ENCODE assay signal across 24 cellular contexts in the genomic region with DNA sequence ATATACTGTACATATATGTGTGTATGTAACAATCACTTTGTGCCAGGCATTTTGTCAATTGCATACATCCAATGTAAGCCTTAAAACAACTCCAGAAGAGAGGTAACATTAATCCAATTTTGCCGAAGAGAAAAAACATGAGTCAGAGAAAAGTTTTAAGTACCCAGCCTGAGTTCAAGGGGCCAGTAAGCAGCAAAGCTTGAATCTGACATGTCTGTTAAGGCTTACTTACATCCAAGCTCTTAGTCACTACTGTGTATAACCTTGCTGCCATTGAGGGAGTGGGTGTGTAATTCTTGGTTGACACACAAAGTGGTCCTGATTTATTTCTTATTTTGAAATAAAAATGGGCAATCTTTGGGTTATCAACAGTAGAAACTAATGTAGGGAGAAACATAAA.
DNase-seq lines count a peak whose midpoint lies in the region; ATAC-seq and TF ChIP-seq lines count a peak whose summit lies in the region.
"Had no signal": no experiment of that assay in that cellular context is flagged by ENCODE, and none has a peak within 500 bp of the region (broad histone marks: within the 10 kb centered on the region; RNA-seq: fewer than 3 reads in every experiment).

No MANE protein-coding gene starts in this region.

- WGBS in mesenchymal stem cell = 0% methylated on average over 1 of the region's 1 CpG

- no peak overlapping the region for H3K14ac ChIP-seq in mesenchymal stem cell (ENCODE audit: low read length in 2 of 2)

- no peaks in the 10 kb centered on the region for H3K36me3 Mint-ChIP-seq in GM23338 (ENCODE audit: low read depth)
- H3K36me3 Mint-ChIP-seq in naive thymus-derived CD4-positive, alpha-beta T cell = no peaks in the 10 kb centered on the region
- H3K36me3 Mint-ChIP-seq: activated naive CD8-positive, alpha-beta T cell; memory B cell had no signal

- CTCF ChIA-PET in naive thymus-derived CD4-positive, alpha-beta T cell (lab: Charles Lee) = no interaction called here

- no peak overlapping the region for H3K18ac ChIP-seq in mesenchymal stem cell (ENCODE audit: low read depth in 1 of 2, low read length in 2 of 2)

- no peaks in the 10 kb centered on the region for H3K9me3 ChIP-seq in mesenchymal stem cell (ENCODE audit: control insufficient read depth, low read length)
- no peaks in the 10 kb centered on the region for H3K9me3 ChIP-seq in naive thymus-derived CD4-positive, alpha-beta T cell (ENCODE audit: control insufficient read depth in 2 of 3, low read length in 3 of 3)
- H3K9me3 ChIP-seq: Caco-2, sigmoid colon, tibial nerve had no signal

- H3K36me3 ChIP-seq in GM23338 (ENCODE audit: insufficient read depth) (no peaks in the 10 kb centered on the region), mesenchymal stem cell (ENCODE audit: control insufficient read depth in 1 of 2, insufficient read depth in 2 of 2, low read depth in 1 of 2, low read length in 2 of 2) (no peaks in the 10 kb centered on the region)
- H3K36me3 ChIP-seq in naive thymus-derived CD4-positive, alpha-beta T cell (ENCODE audit: control insufficient read depth in 2 of 3, insufficient read depth in 3 of 3, low read length in 3 of 3) = no peaks in the 10 kb centered on the region
- H3K36me3 ChIP-seq: sigmoid colon, tibial nerve had no signal

- H3F3A ChIP-seq in GM23338 (replicated peaks; ENCODE audit: low read depth) = no peaks in the 10 kb centered on the region

- H3K27me3 ChIP-seq in GM23338 (ENCODE audit: insufficient read depth) (no peaks in the 10 kb centered on the region), mesenchymal stem cell (ENCODE audit: control insufficient read depth in 1 of 2, insufficient read depth in 1 of 2, low read length in 2 of 2) (no peaks in the 10 kb centered on the region)
- H3K27me3 ChIP-seq in naive thymus-derived CD4-positive, alpha-beta T cell (ENCODE audit: control insufficient read depth in 2 of 2, insufficient read depth in 2 of 2, low read length in 2 of 2) = no peaks in the 10 kb centered on the region
- H3K27me3 ChIP-seq: sigmoid colon, tibial nerve had no signal

- no peak overlapping the region for H2BK120ac ChIP-seq in mesenchymal stem cell (ENCODE audit: low read depth, low read length)

- H2AFZ ChIP-seq in GM23338 (no peak overlapping the region), mesenchymal stem cell (ENCODE audit: low read depth, low read length) (no peak overlapping the region)
- H2AFZ ChIP-seq: parathyroid adenoma had no signal

- POLR2A ChIA-PET in naive thymus-derived CD4-positive, alpha-beta T cell (lab: Charles Lee) = no interaction called here

- H3K9me2 ChIP-seq in GM23338 (ENCODE audit: insufficient read depth) = no peaks in the 10 kb centered on the region

- no peak overlapping the region for H3K4me3 Mint-ChIP-seq in GM23338
- H3K4me3 Mint-ChIP-seq in naive thymus-derived CD4-positive, alpha-beta T cell = no peak overlapping the region
- H3K4me3 Mint-ChIP-seq: activated naive CD8-positive, alpha-beta T cell; B cell; memory B cell; natural killer cell treated with Interleukin-12 subunit alpha and Interleukin-12 subunit beta and Interleukin-15 and Interleukin-18, amount 100 ng/mL, for 72 hours had no signal

- H3K4me1 ChIP-seq in GM23338 (ENCODE audit: insufficient read depth) (no peaks in the 10 kb centered on the region), mesenchymal stem cell (ENCODE audit: control insufficient read depth, insufficient read depth, low read depth, low read length) (peaks cover 1% of the 10 kb centered on the region)
- H3K4me1 ChIP-seq in naive thymus-derived CD4-positive, alpha-beta T cell (ENCODE audit: control insufficient read depth in 2 of 2, insufficient read depth in 2 of 2, low read length in 2 of 2) = no peaks in the 10 kb centered on the region
- H3K4me1 ChIP-seq: Caco-2, parathyroid adenoma had no signal

- H3K23ac ChIP-seq in mesenchymal stem cell (ENCODE audit: low read length in 2 of 2) = no peak overlapping the region

- H3K9me3 Mint-ChIP-seq in GM23338 = no peaks in the 10 kb centered on the region
- H3K9me3 Mint-ChIP-seq in naive thymus-derived CD4-positive, alpha-beta T cell = peaks cover 0 to 4% (median 0%) of the 10 kb centered on the region in 11 donors
- H3K9me3 Mint-ChIP-seq: memory B cell had no signal

- H3K79me2 ChIP-seq in GM23338 (replicated peaks; ENCODE audit: insufficient read depth) = no peaks in the 10 kb centered on the region
- H3K79me2 ChIP-seq: parathyroid adenoma had no signal

- no peak for TF ChIP-seq CTCF in GM23338 (conservative IDR thresholded peaks at IDR 0.05; ENCODE audit: low read depth in 2 of 2)
- no peak for TF ChIP-seq CTCF in cardiac fibroblast (IDR thresholded peaks at IDR 0.05; ENCODE audit: low read depth, low read length)

- H2BK15ac ChIP-seq in mesenchymal stem cell (ENCODE audit: low read depth, poor library complexity, severe bottlenecking) = no peak overlapping the region

- H3K27ac ChIP-seq in GM23338 (ENCODE audit: low read depth) (no peak overlapping the region), mesenchymal stem cell (ENCODE audit: low read length, poor library complexity, severe bottlenecking) (no peak overlapping the region)
- H3K27ac ChIP-seq in naive thymus-derived CD4-positive, alpha-beta T cell (ENCODE audit: low read depth, low read length) = no peak overlapping the region
- H3K27ac ChIP-seq: parathyroid adenoma, sigmoid colon, tibial nerve had no signal

- intact Hi-C loops in naive thymus-derived CD4-positive, alpha-beta T cell (cut with micrococcal nuclease) = no loop called here

- H4K20me1 ChIP-seq in GM23338 (replicated peaks; ENCODE audit: insufficient read depth) = no peaks in the 10 kb centered on the region

- no peak overlapping the region for H4K8ac ChIP-seq in mesenchymal stem cell (ENCODE audit: low read length)

- H2AK5ac ChIP-seq in mesenchymal stem cell (ENCODE audit: low read length, severe bottlenecking) = no peak overlapping the region

- no peak overlapping the region for H3K4me2 ChIP-seq in GM23338
- H3K4me2 ChIP-seq in mesenchymal stem cell (ENCODE audit: low read length, poor library complexity, severe bottlenecking) = no peak overlapping the region

- no peak overlapping the region for H3K27ac Mint-ChIP-seq in GM23338
- no peak overlapping the region for H3K27ac Mint-ChIP-seq in naive thymus-derived CD4-positive, alpha-beta T cell
- H3K27ac Mint-ChIP-seq: activated naive CD8-positive, alpha-beta T cell; B cell; memory B cell; natural killer cell treated with Interleukin-12 subunit alpha and Interleukin-12 subunit beta and Interleukin-15 and Interleukin-18, amount 100 ng/mL, for 72 hours had no signal

- H2BK5ac ChIP-seq in mesenchymal stem cell (ENCODE audit: low read depth, low read length, poor library complexity, severe bottlenecking) = no peak overlapping the region

- H4K91ac ChIP-seq in mesenchymal stem cell (ENCODE audit: low read length) = no peak overlapping the region

- H3K4ac ChIP-seq in mesenchymal stem cell (ENCODE audit: low read depth in 1 of 2, low read length in 2 of 2) = no peak overlapping the region

- ATAC-seq in GM23338 (no peak), GM21360 (IDR thresholded peaks at IDR 0.05; ENCODE audit: unreplicated experiment) (no peak), GM18520 (IDR thresholded peaks at IDR 0.05; ENCODE audit: unreplicated experiment) (no peak), GM19463 (IDR thresholded peaks at IDR 0.05; ENCODE audit: unreplicated experiment) (no peak)
- ATAC-seq in naive thymus-derived CD4-positive, alpha-beta T cell = no peak
- ATAC-seq: HepG2; natural killer cell treated with Interleukin-12 subunit alpha and Interleukin-12 subunit beta and Interleukin-15 and Interleukin-18, amount 100 ng/mL, for 72 hours had no signal

- H3K4me1 Mint-ChIP-seq in GM23338 = peaks cover 5% of the 10 kb centered on the region; the same call in 2 of the 3 replicates
- no peaks in the 10 kb centered on the region for H3K4me1 Mint-ChIP-seq in naive thymus-derived CD4-positive, alpha-beta T cell
- H3K4me1 Mint-ChIP-seq: B cell, memory B cell had no signal

- DNase-seq in GM23338 (ENCODE audit: low spot score) (peak; percentile 3), NCI-H82 (lab: John Stamatoyannopoulos, UW) (peak; percentile 85), cardiac fibroblast (ENCODE audit: low read depth in 2 of 2) (peak; percentile 12 to 39), mesenchymal stem cell (peak; percentile 73)
- no peak for DNase-seq in naive thymus-derived CD4-positive, alpha-beta T cell
- DNase-seq: activated CD4-positive, CD25-positive, alpha-beta regulatory T cell; Caco-2; caudate nucleus; kidney glomerular epithelial cell; MM.1S; NCI-H146; sigmoid colon; stimulated activated CD4-positive, alpha-beta T cell treated with anti-CD3 and anti-CD28 coated beads, Interleukin-1b, Interleukin-23, amount 100 ng/mL, for 48 hours; stimulated activated naive CD4-positive, alpha-beta T cell treated with Interleukin-2 at 50 U/mL for 16 hours had no signal

- peaks cover 2% of the 10 kb centered on the region for H3K27me3 Mint-ChIP-seq in GM23338 (ENCODE audit: insufficient read depth, low read depth, poor library complexity)
- no peaks in the 10 kb centered on the region for H3K27me3 Mint-ChIP-seq in naive thymus-derived CD4-positive, alpha-beta T cell
- H3K27me3 Mint-ChIP-seq: natural killer cell treated with Interleukin-12 subunit alpha and Interleukin-12 subunit beta and Interleukin-15 and Interleukin-18, amount 100 ng/mL, for 72 hours had no signal

- H2BK12ac ChIP-seq in mesenchymal stem cell (ENCODE audit: low read length in 2 of 2) = no peak overlapping the region

- no peaks in the 10 kb centered on the region for H3K79me1 ChIP-seq in mesenchymal stem cell (replicated peaks; ENCODE audit: low read length, poor library complexity, severe bottlenecking)

- H3K9ac ChIP-seq in mesenchymal stem cell (ENCODE audit: low read length) = no peak overlapping the region
- H3K9ac ChIP-seq: parathyroid adenoma had no signal

- no peak overlapping the region for H3K4me3 ChIP-seq in GM23338
- no peak overlapping the region for H3K4me3 ChIP-seq in cardiac fibroblast (replicated peaks in 1 of 2; ENCODE audit: low read depth in 2 of 2, low read length in 2 of 2)
- H3K4me3 ChIP-seq in mesenchymal stem cell (ENCODE audit: insufficient read depth in 1 of 2, low read depth in 1 of 2, low read length in 2 of 2) = no peak overlapping the region
- no peak overlapping the region for H3K4me3 ChIP-seq in naive thymus-derived CD4-positive, alpha-beta T cell (ENCODE audit: low read length)
- H3K4me3 ChIP-seq: sigmoid colon, tibial nerve had no signal

Comparison
In these comparisons a context has a peak if more than half of its experiments do, and no peak if none do; other contexts are left out.
1. DNase-seq: peak in GM23338 (single experiment), NCI-H82 (single experiment), cardiac fibroblast (2 of 2) and mesenchymal stem cell (single experiment); none in naive thymus-derived CD4-positive, alpha-beta T cell (0 of 9).